14 cellular contexts compared by ENCODE assay signal in the genomic region with DNA sequence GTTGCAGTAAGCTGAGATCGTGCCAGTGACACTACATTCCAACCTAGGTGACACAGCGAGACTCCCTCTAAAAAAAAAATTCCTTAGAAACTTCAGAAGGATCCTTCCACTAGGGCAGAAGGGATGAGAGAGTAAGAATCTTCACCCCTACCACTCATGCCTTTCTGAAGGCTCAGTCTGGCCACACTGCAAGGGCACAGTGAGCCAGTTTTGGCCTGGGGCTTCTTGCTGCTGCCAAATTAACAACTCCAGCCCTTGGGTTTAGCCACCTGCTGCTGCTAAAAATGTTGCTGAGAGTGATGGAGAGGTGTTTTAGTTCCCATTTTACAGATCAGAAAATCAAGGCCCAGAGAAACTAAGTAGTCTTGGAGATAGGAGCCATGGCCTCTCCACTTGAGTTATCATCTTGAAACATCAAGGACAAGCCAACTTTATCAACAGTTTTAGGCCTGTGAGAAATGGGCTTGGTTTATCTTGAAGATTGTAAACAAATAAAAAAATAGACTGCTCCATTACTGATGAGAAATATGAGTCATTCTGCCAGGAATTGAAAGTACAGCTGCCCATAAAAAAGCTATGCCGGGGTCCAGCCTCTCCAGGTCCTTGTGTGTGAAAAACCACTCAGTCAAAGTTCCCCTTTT. TPM values are rescaled to one million over a fixed set of nuclear protein-coding genes. Genes with fewer than 3 reads are reported as not detected.
DNase-seq lines count a peak whose midpoint lies in the region; ATAC-seq and TF ChIP-seq lines count a peak whose summit lies in the region.
"Had no signal": no experiment of that assay in that cellular context is flagged by ENCODE, and none has a peak within 500 bp of the region (broad histone marks: within the 10 kb centered on the region; RNA-seq: fewer than 3 reads in every experiment).

No MANE protein-coding gene starts in this region.

- H3K9me3 ChIP-seq in CD4-positive, alpha-beta memory T cell (ENCODE audit: control insufficient read depth in 1 of 2, low read length in 2 of 2) = no peaks in the 10 kb centered on the region
- no peaks in the 10 kb centered on the region for H3K9me3 ChIP-seq in BE2C
- H3K9me3 ChIP-seq: spleen had no signal

- H3K4me1 Mint-ChIP-seq in CD4-positive, alpha-beta memory T cell = peaks cover 20 to 41% (median 31%) of the 10 kb centered on the region in 4 donors
- H3K4me1 Mint-ChIP-seq in activated B cell treated with CpG ODN at 0.5 μM for 24 hours = peaks cover 29% of the 10 kb centered on the region

- peak overlapping the region in 4 of 8 donors; percentile 65 to 78 (median 73) for H3K4me3 Mint-ChIP-seq in CD4-positive, alpha-beta memory T cell
- no peak overlapping the region for H3K4me3 Mint-ChIP-seq in activated B cell treated with CpG ODN at 0.5 μM for 24 hours

- POLR2A ChIA-PET in CD4-positive, alpha-beta memory T cell (lab: Charles Lee; ENCODE audit: partially characterized antibody) = interaction anchor here (0.6 kb wide), 1 partner anchor 36 kb away, joined by 3 read pairs; no protein-coding TSS in a partner anchor
- POLR2A ChIA-PET in activated B cell treated with CpG ODN at 0.5 μM for 24 hours (lab: Charles Lee) = interaction anchor here (0.8 kb wide), 1 partner anchor 43 kb away, joined by 3 read pairs; no protein-coding TSS in a partner anchor

- ATAC-seq in activated B cell treated with CpG ODN at 0.5 μM for 24 hours (ENCODE audit: low read depth) (no peak), HG03432 (IDR thresholded peaks at IDR 0.05; ENCODE audit: unreplicated experiment) (no peak)

- H3K27ac ChIP-seq in CD4-positive, alpha-beta memory T cell (ENCODE audit: low read depth, low read length) = peak overlapping the region; percentile 6
- H3K27ac ChIP-seq: brain microvascular endothelial cell, SK-N-MC had no signal

- no peaks in the 10 kb centered on the region for H3K27me3 Mint-ChIP-seq in CD4-positive, alpha-beta memory T cell
- H3K27me3 Mint-ChIP-seq in activated B cell treated with CpG ODN at 0.5 μM for 24 hours = no peaks in the 10 kb centered on the region

- peaks cover 28% of the 10 kb centered on the region for H3K4me1 ChIP-seq in CD4-positive, alpha-beta memory T cell (ENCODE audit: insufficient read depth, low read length)
- H3K4me1 ChIP-seq in BE2C = peaks cover 4% of the 10 kb centered on the region; the same call in 1 of the 2 replicates

- DNase-seq in AG10803 (ENCODE audit: low read depth) (peak; percentile 25), activated B cell treated with CpG ODN at 0.5 μM for 24 hours (no peak), fibroblast of villous mesenchyme (ENCODE audit: low read depth) (peak; percentile 76), H7 (no peak), Kasumi-1 (lab: John Stamatoyannopoulos, UW) (no peak), BE2C (no peak)
- no peak for DNase-seq in CD4-positive, alpha-beta memory T cell
- DNase-seq: activated CD4-positive, alpha-beta T cell treated with anti-CD3 and anti-CD28 coated beads, Interleukin-2, amount 50 U/mL, for 4 hours; brain microvascular endothelial cell; NCI-H1092 treated with DMSO at 0.1 percent for 48 hours; NCI-H524 treated with DMSO at 0.1 percent for 48 hours; spleen had no signal

- CTCF ChIA-PET in CD4-positive, alpha-beta memory T cell (lab: Charles Lee; ENCODE audit: partially characterized antibody) = interaction anchor here (1.3 to 3.5 kb wide), 2 partner anchors 14 to 46 kb away, joined by 3 to 22 read pairs; a partner anchor contains a TSS
- CTCF ChIA-PET in activated B cell treated with CpG ODN at 0.5 μM for 24 hours (lab: Charles Lee) = interaction anchor here (1.5 kb wide), 1 partner anchor 46 kb away, joined by 4 read pairs; a partner anchor contains a TSS

- H3K27ac Mint-ChIP-seq in CD4-positive, alpha-beta memory T cell = peak overlapping the region in 6 of 7 donors; percentile 13 to 91 (median 70)
- peak overlapping the region; percentile 24 for H3K27ac Mint-ChIP-seq in activated B cell treated with CpG ODN at 0.5 μM for 24 hours

- no peaks in the 10 kb centered on the region for H3K9me3 Mint-ChIP-seq in CD4-positive, alpha-beta memory T cell
- H3K9me3 Mint-ChIP-seq in activated B cell treated with CpG ODN at 0.5 μM for 24 hours = no peaks in the 10 kb centered on the region

- no peak for TF ChIP-seq CTCF in AG10803 (conservative IDR thresholded peaks at IDR 0.05; ENCODE audit: low read length)
- TF ChIP-seq CTCF in activated B cell treated with CpG ODN at 0.5 μM for 24 hours (IDR thresholded peaks at IDR 0.05) = no peak
- no peak for TF ChIP-seq CTCF in fibroblast of villous mesenchyme (IDR thresholded peaks at IDR 0.05; ENCODE audit: insufficient read depth, low read depth, low read length)
- TF ChIP-seq CTCF in BE2C (IDR thresholded peaks at IDR 0.05; ENCODE audit: low read depth, low read length) = no peak

- intact Hi-C loops in CD4-positive, alpha-beta memory T cell (cut with micrococcal nuclease) = no loop called here
- intact Hi-C loops in activated B cell treated with CpG ODN at 0.5 μM for 24 hours (cut with micrococcal nuclease) = no loop called here

- no peaks in the 10 kb centered on the region for H3K36me3 ChIP-seq in CD4-positive, alpha-beta memory T cell (ENCODE audit: insufficient read depth, low read length)
- no peaks in the 10 kb centered on the region for H3K36me3 ChIP-seq in H7 (replicated peaks; ENCODE audit: control insufficient read depth, insufficient read depth, low read length)
- no peaks in the 10 kb centered on the region for H3K36me3 ChIP-seq in BE2C
- H3K36me3 ChIP-seq: brain microvascular endothelial cell, spleen had no signal

- no peaks in the 10 kb centered on the region for H3K27me3 ChIP-seq in CD4-positive, alpha-beta memory T cell (ENCODE audit: insufficient read depth, low read length)
- no peaks in the 10 kb centered on the region for H3K27me3 ChIP-seq in H7 (ENCODE audit: control insufficient read depth, insufficient read depth, low read length)
- 0 out of 2 replicates have a peak, but pooled peaks cover 4% of the 10 kb centered on the region for H3K27me3 ChIP-seq in BE2C
- H3K27me3 ChIP-seq: brain microvascular endothelial cell, spleen had no signal

- H3K36me3 Mint-ChIP-seq in CD4-positive, alpha-beta memory T cell = peaks cover 0 to 1% of the 10 kb centered on the region in 2 donors
- peaks cover 1% of the 10 kb centered on the region for H3K36me3 Mint-ChIP-seq in activated B cell treated with CpG ODN at 0.5 μM for 24 hours (ENCODE audit: low read depth)

- H3K4me3 ChIP-seq in AG10803 (ENCODE audit: low read length) (no peak overlapping the region), fibroblast of villous mesenchyme (ENCODE audit: low read depth, low read length) (no peak overlapping the region), H7 (ENCODE audit: insufficient read depth, low read depth, low read length) (no peak overlapping the region), BE2C (ENCODE audit: low read depth, low read length) (no peak overlapping the region)
- no peak overlapping the region for H3K4me3 ChIP-seq in CD4-positive, alpha-beta memory T cell (ENCODE audit: low read length in 2 of 2)
- H3K4me3 ChIP-seq: SK-N-MC, spleen had no signal

RNA-seq across cellular contexts. Expression of a gene that starts 31.9 kb away (rescaled TPM):
- total RNA-seq in CD4-positive, alpha-beta memory T cell = 100 to 1,000 TPM; 199 to 200 TPM
- 100 to 1,000 TPM in 1 of 2 donors, 10 to 100 TPM in 1; 30.6 to 108 TPM for polyA plus RNA-seq in CD4-positive, alpha-beta memory T cell
- total RNA-seq in activated B cell treated with CpG ODN at 0.5 μM for 24 hours = 74.2 and 84.4 TPM in 2 replicates
- 14.2 and 22.0 TPM in 2 replicates for total RNA-seq in fibroblast of villous mesenchyme
- total RNA-seq in H7 (2014; rRNA removed; shearing (Covaris generic)) = 16.1 and 16.9 TPM in 2 replicates
- 2.8 TPM for polyA plus RNA-seq in BE2C (2012; ENCODE audit: insufficient read depth, insufficient read length, low read depth)

RNA-seq across cellular contexts. Expression of a gene that starts 45.5 kb away (rescaled TPM):
- total RNA-seq in CD4-positive, alpha-beta memory T cell = 10 to 100 TPM; 30.6 to 36.6 TPM
- 10 to 100 TPM; 15.3 to 15.5 TPM for polyA plus RNA-seq in CD4-positive, alpha-beta memory T cell
- total RNA-seq in activated B cell treated with CpG ODN at 0.5 μM for 24 hours = 9.5 and 13.8 TPM in 2 replicates
- total RNA-seq in fibroblast of villous mesenchyme = 5.2 and 5.6 TPM in 2 replicates
- 5.1 and 5.4 TPM in 2 replicates for total RNA-seq in H7 (2014; rRNA removed; shearing (Covaris generic))
- 0.08 TPM for polyA plus RNA-seq in BE2C (2012; ENCODE audit: insufficient read depth, insufficient read length, low read depth)

Comparison
In these comparisons a context has a peak if more than half of its experiments do, and no peak if none do; other contexts are left out.
1. DNase-seq: peak in AG10803 (single experiment) and fibroblast of villous mesenchyme (single experiment); none in CD4-positive, alpha-beta memory T cell (0 of 5), activated B cell treated with CpG ODN at 0.5 μM for 24 hours (single experiment), H7 (single experiment), Kasumi-1 (0 of 2) and BE2C (single experiment).